31 cellular contexts compared by ENCODE assay signal in the genomic region with DNA sequence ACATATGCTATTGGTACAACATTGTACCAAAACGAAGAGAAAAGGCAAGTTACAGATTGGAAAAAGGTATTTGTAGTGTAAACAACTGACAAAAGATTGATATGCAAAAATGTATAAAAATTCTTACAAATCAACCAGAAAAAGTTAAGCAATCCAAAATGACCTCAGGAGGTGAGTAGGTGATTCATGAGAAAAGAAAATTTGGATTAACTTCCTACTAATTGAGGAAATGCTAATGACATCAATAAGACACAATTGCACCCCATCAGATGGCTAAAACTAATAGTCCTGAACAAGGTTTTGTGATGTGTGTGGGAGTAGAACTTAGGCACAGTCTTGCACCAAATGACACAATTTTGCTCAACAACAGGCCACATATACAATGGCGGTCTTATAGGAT.
"Had no signal": no experiment of that assay in that cellular context is flagged by ENCODE, and none has a peak within 500 bp of the region (broad histone marks: within the 10 kb centered on the region; RNA-seq: fewer than 3 reads in every experiment).

No MANE protein-coding gene starts in this region.

- H3K27me3 ChIP-seq: ascending aorta, breast epithelium, cardiac muscle cell, colonic mucosa, foreskin keratinocyte, gastrocnemius medialis, heart right ventricle had no signal

- H3K9me3 Mint-ChIP-seq: activated B cell treated with CpG ODN at 0.5 μM for 24 hours; activated CD8-positive, alpha-beta T cell treated with anti-CD3 and anti-CD28 coated beads for 36 hours; activated naive CD4-positive, alpha-beta T cell treated with anti-CD3 and anti-CD28 coated beads for 36 hours; activated naive CD4-positive, alpha-beta T cell treated with anti-CD3 and anti-CD28 coated beads, Interleukin-2, amount 50 U/mL, for 72 hours; activated naive CD8-positive, alpha-beta T cell treated with anti-CD3 and anti-CD28 coated beads, Interleukin-2, amount 10 ng/mL, durations not matched to agents 7 days and 5 days; activated T-helper 1 cell treated with anti-CD3 and anti-CD28 coated beads, Interleukin-12 subunit alpha, Interleukin-12 subunit beta, Interleukin-2, Interleukin-4 antibody, amounts not matched to agents 30 ng/mL and 10 ng/mL and 1 ng/mL, durations not matched to agents 14 hours and 24 hours and 36 hours; activated T-helper 2 cell treated with anti-CD3 and anti-CD28 coated beads, Interferon-gamma antibody, Interleukin-2, Interleukin-4, amounts not matched to agents 10 μg/mL and 5 μg/mL and 100 μg/mL, durations not matched to agents 14 hours and 24 hours and 36 hours; brain; T-helper 2 cell treated with Interferon-gamma antibody and Interleukin-4, amounts not matched to agents 5 μg/mL and 100 μg/mL, for 36 hours had no signal

- H3K4me3 Mint-ChIP-seq: activated B cell treated with CpG ODN at 0.5 μM for 24 hours; activated CD8-positive, alpha-beta T cell treated with anti-CD3 and anti-CD28 coated beads for 36 hours; activated naive CD4-positive, alpha-beta T cell treated with anti-CD3 and anti-CD28 coated beads for 36 hours; activated naive CD8-positive, alpha-beta T cell treated with anti-CD3 and anti-CD28 coated beads, Interleukin-2, amount 10 ng/mL, durations not matched to agents 7 days and 5 days; activated T-helper 1 cell treated with anti-CD3 and anti-CD28 coated beads, Interleukin-12 subunit alpha, Interleukin-12 subunit beta, Interleukin-2, Interleukin-4 antibody, amounts not matched to agents 30 ng/mL and 10 ng/mL and 1 ng/mL, durations not matched to agents 14 hours and 24 hours and 36 hours; brain; T-helper 17 cell; T-helper 2 cell treated with Interferon-gamma antibody and Interleukin-4, amounts not matched to agents 5 μg/mL and 100 μg/mL, for 36 hours had no signal

- DNase-seq: activated B cell treated with CpG ODN at 0.5 μM for 24 hours; activated CD4-positive, alpha-beta T cell treated with anti-CD3 and anti-CD28 coated beads for 48 hours; activated CD4-positive, alpha-beta T cell treated with anti-CD3 and anti-CD28 coated beads, Interleukin-2, amount 50 U/mL, for 1 hour; activated CD4-positive, alpha-beta T cell treated with anti-CD3 and anti-CD28 coated beads, Interleukin-2, amount 50 U/mL, for 48 hours; activated CD8-positive, alpha-beta T cell treated with anti-CD3 and anti-CD28 coated beads for 36 hours; activated effector memory CD4-positive, alpha-beta T cell treated with anti-CD3 and anti-CD28 coated beads, Interleukin-2, amount 50 U/mL, for 16 hours; activated naive CD4-positive, alpha-beta T cell treated with anti-CD3 and anti-CD28 coated beads for 36 hours; activated naive CD8-positive, alpha-beta T cell treated with anti-CD3 and anti-CD28 coated beads, Interleukin-2, amount 10 ng/mL, durations not matched to agents 7 days and 5 days; activated T-cell treated with anti-CD3 and anti-CD28 coated beads, Interleukin-2, amount 50 U/mL, for 48 hours; central memory CD4-positive, alpha-beta T cell; cerebellar nuclear complex; colonic mucosa; effector CD8-positive, alpha-beta T cell; esophagus squamous epithelium; foreskin keratinocyte; gastrocnemius medialis; heart right ventricle; T-helper 1 cell; T-helper 17 cell; T1000; WERI-Rb-1 had no signal

- H3K36me3 ChIP-seq: ascending aorta, breast epithelium, cardiac muscle cell, colonic mucosa, esophagus squamous epithelium, gastrocnemius medialis, heart right ventricle, WERI-Rb-1 had no signal

- H3K27ac Mint-ChIP-seq: activated B cell treated with CpG ODN at 0.5 μM for 24 hours; activated CD8-positive, alpha-beta T cell treated with anti-CD3 and anti-CD28 coated beads for 36 hours; activated naive CD4-positive, alpha-beta T cell treated with anti-CD3 and anti-CD28 coated beads for 36 hours; activated naive CD4-positive, alpha-beta T cell treated with anti-CD3 and anti-CD28 coated beads, Interleukin-2, amount 50 U/mL, for 72 hours; activated naive CD8-positive, alpha-beta T cell treated with anti-CD3 and anti-CD28 coated beads, Interleukin-2, amount 10 ng/mL, durations not matched to agents 7 days and 5 days; activated T-helper 1 cell treated with anti-CD3 and anti-CD28 coated beads, Interleukin-12 subunit alpha, Interleukin-12 subunit beta, Interleukin-2, Interleukin-4 antibody, amounts not matched to agents 30 ng/mL and 10 ng/mL and 1 ng/mL, durations not matched to agents 14 hours and 24 hours and 36 hours; activated T-helper 2 cell treated with anti-CD3 and anti-CD28 coated beads, Interferon-gamma antibody, Interleukin-2, Interleukin-4, amounts not matched to agents 10 μg/mL and 5 μg/mL and 100 μg/mL, durations not matched to agents 14 hours and 24 hours and 36 hours; brain; T-helper 17 cell; T-helper 2 cell treated with Interferon-gamma antibody and Interleukin-4, amounts not matched to agents 5 μg/mL and 100 μg/mL, for 36 hours had no signal

- H3K9me3 ChIP-seq: ascending aorta, breast epithelium, colonic mucosa, esophagus squamous epithelium, gastrocnemius medialis, heart right ventricle had no signal

- H3K36me3 Mint-ChIP-seq: activated naive CD4-positive, alpha-beta T cell treated with anti-CD3 and anti-CD28 coated beads, Interleukin-2, amount 50 U/mL, for 72 hours; activated naive CD8-positive, alpha-beta T cell treated with anti-CD3 and anti-CD28 coated beads, Interleukin-2, amount 10 ng/mL, durations not matched to agents 7 days and 5 days; brain had no signal

- H3K27ac ChIP-seq: ascending aorta, cardiac muscle cell, colonic mucosa, epithelial cell of prostate, esophagus squamous epithelium, foreskin keratinocyte, gastrocnemius medialis, WERI-Rb-1 had no signal

- H3K4me1 ChIP-seq: ascending aorta, colonic mucosa, foreskin keratinocyte, gastrocnemius medialis had no signal

- H3K4me3 ChIP-seq: ascending aorta, breast epithelium, cardiac muscle cell, colonic mucosa, esophagus squamous epithelium, gastrocnemius medialis, heart right ventricle had no signal

- ATAC-seq: activated CD4-positive, CD25-positive, alpha-beta regulatory T cell treated with anti-CD3 and anti-CD28 coated beads, Interleukin-2, amount 50 U/mL, for 24 hours; activated CD8-positive, alpha-beta T cell treated with anti-CD3 and anti-CD28 coated beads for 36 hours; activated naive CD4-positive, alpha-beta T cell treated with anti-CD3 and anti-CD28 coated beads, Interleukin-2, amount 50 U/mL, for 72 hours; foreskin keratinocyte; gastrocnemius medialis; heart right ventricle; T-helper 17 cell had no signal

- H3K4me1 Mint-ChIP-seq: activated B cell treated with CpG ODN at 0.5 μM for 24 hours; activated naive CD8-positive, alpha-beta T cell treated with anti-CD3 and anti-CD28 coated beads, Interleukin-2, amount 10 ng/mL, durations not matched to agents 7 days and 5 days; brain; T-helper 17 cell had no signal
